11 cellular contexts compared by ENCODE assay signal in genomic region chr3:127011270-127011992, GRCh38. TPM values are rescaled to one million over a fixed set of nuclear protein-coding genes. Genes with fewer than 3 reads are reported as not detected.
DNase-seq lines count a peak whose midpoint lies in the region; ATAC-seq, FAIRE-seq and TF ChIP-seq lines count a peak whose summit lies in the region.
"Had no signal": no experiment of that assay in that cellular context is flagged by ENCODE, and none has a peak within 500 bp of the region (broad histone marks: within the 10 kb centered on the region; RNA-seq: fewer than 3 reads in every experiment).

No MANE protein-coding gene starts in this region.

- no peak overlapping the region for H3K27ac ChIP-seq in HepG2 (ENCODE audit: extremely low read length, insufficient read depth, low read length)
- H3K27ac ChIP-seq in right lobe of liver, result no peak overlapping the region
- H3K27ac ChIP-seq in astrocyte (ENCODE audit: low read depth, low read length), result peak overlapping the region; percentile 26
- peak overlapping the region in 1 of 10 donors; percentile 33 for H3K27ac ChIP-seq in heart right ventricle
- H3K27ac ChIP-seq in MM.1S (ENCODE audit: low read length), result no peak overlapping the region

- H3K4me3 ChIP-seq in HepG2 (replicated peaks in 1 of 3; ENCODE audit: insufficient read depth in 1 of 3, low read depth in 2 of 3, low read length in 3 of 3), result no peak overlapping the region
- H3K4me3 ChIP-seq in right lobe of liver, result no peak overlapping the region
- H3K4me3 ChIP-seq in astrocyte (ENCODE audit: insufficient read depth, low read depth, low read length), result no peak overlapping the region
- H3K4me3 ChIP-seq in heart right ventricle, result no peak overlapping the region
- H3K4me3 ChIP-seq in MM.1S (ENCODE audit: low read length), result no peak overlapping the region

- H3K4me1 ChIP-seq in HepG2 (ENCODE audit: insufficient read depth, low read length) (no peaks in the 10 kb centered on the region), right lobe of liver (no peaks in the 10 kb centered on the region), astrocyte (ENCODE audit: insufficient read depth, low read length) (peaks cover 16% of the 10 kb centered on the region), heart right ventricle (peaks cover 0 to 42% (median 21%) of the 10 kb centered on the region in 9 donors), MM.1S (ENCODE audit: low read length) (no peaks in the 10 kb centered on the region)

- H4K20me1 ChIP-seq in HepG2 (ENCODE audit: insufficient read depth, low read length) (no peaks in the 10 kb centered on the region), astrocyte (ENCODE audit: insufficient read depth, low read length) (peaks cover 55% of the 10 kb centered on the region), MM.1S (ENCODE audit: insufficient read depth, low read length) (no peaks in the 10 kb centered on the region)

- no peaks in the 10 kb centered on the region for H3K27me3 Mint-ChIP-seq in astrocyte (ENCODE audit: low read depth, unreplicated experiment)
- H3K27me3 Mint-ChIP-seq: T-cell had no signal

- H3K4me1 Mint-ChIP-seq in astrocyte (ENCODE audit: low read depth, unreplicated experiment), result peaks cover 7% of the 10 kb centered on the region
- H3K4me1 Mint-ChIP-seq: T-cell had no signal

- peaks cover 10% of the 10 kb centered on the region for H3K36me3 Mint-ChIP-seq in astrocyte (ENCODE audit: low read depth, unreplicated experiment)

- H3K79me2 ChIP-seq in HepG2 (ENCODE audit: insufficient read depth, low read length) (no peaks in the 10 kb centered on the region), astrocyte (ENCODE audit: insufficient read depth, low read length) (peaks cover 24% of the 10 kb centered on the region), MM.1S (ENCODE audit: low read length) (no peaks in the 10 kb centered on the region)

- no peak for TF ChIP-seq EP300 in HepG2 (IDR thresholded peaks at IDR 0.05; ENCODE audit: low read depth in 2 of 2, low read length in 2 of 2)
- TF ChIP-seq EP300 in HepG2 (CRISPR knock-in tag; IDR thresholded peaks at IDR 0.05; ENCODE audit: borderline replicate concordance), result no peak

- H2AFZ ChIP-seq in HepG2 (ENCODE audit: low read length) (no peak overlapping the region), astrocyte (ENCODE audit: low read depth, low read length) (no peak overlapping the region), MM.1S (ENCODE audit: low read length) (no peak overlapping the region)

- TF ChIP-seq POLR2A in HepG2 (IDR thresholded peaks at IDR 0.05; ENCODE audit: insufficient read depth in 1 of 2, low read depth in 2 of 2, low read length in 2 of 2) (no peak), right lobe of liver (IDR thresholded peaks at IDR 0.05) (no peak)

- H3K9me3 ChIP-seq in HepG2 (ENCODE audit: low read length) (no peaks in the 10 kb centered on the region), right lobe of liver (no peaks in the 10 kb centered on the region), astrocyte (ENCODE audit: insufficient read depth, low read depth, low read length) (no peaks in the 10 kb centered on the region), heart right ventricle (no peaks in the 10 kb centered on the region), MM.1S (replicated peaks; ENCODE audit: insufficient read depth, low read length) (no peaks in the 10 kb centered on the region)

- DNase-seq in HepG2 (ENCODE audit: low spot score), result no peak
- no peak for DNase-seq in right lobe of liver
- no peak for DNase-seq in astrocyte (ENCODE audit: low read depth)
- peak; percentile 36 to 38 for DNase-seq in heart right ventricle
- no peak for DNase-seq in NCI-H446 treated with DMSO at 0.1 percent for 48 hours (lab: John Stamatoyannopoulos, UW)
- DNase-seq in stimulated activated CD4-positive, alpha-beta T cell treated with anti-CD3 and anti-CD28 coated beads, Interleukin-2, amount 100 ng/mL, for 48 hours, result no peak
- no peak for DNase-seq in DMS79 treated with DMSO at 0.1 percent for 48 hours (lab: John Stamatoyannopoulos, UW)
- no peak for DNase-seq in MM.1S
- DNase-seq: activated T-cell treated with anti-CD3 and anti-CD28 coated beads, Interleukin-2, amount 50 U/mL, for 48 hours; T-cell had no signal

- H3K36me3 ChIP-seq in HepG2 (replicated peaks in 1 of 2; ENCODE audit: control insufficient read depth in 1 of 2, insufficient read depth in 2 of 2, low read length in 2 of 2) (peaks cover 17 to 21% of the 10 kb centered on the region in 2 experiments; a peak in 4 of 5 replicates), right lobe of liver (peaks cover 0 to 5% (median 0%) of the 10 kb centered on the region in 4 donors), astrocyte (ENCODE audit: insufficient read depth, low read length) (peaks cover 3% of the 10 kb centered on the region), heart right ventricle (peaks cover 0 to 55% (median 8%) of the 10 kb centered on the region in 9 donors), MM.1S (replicated peaks; ENCODE audit: insufficient read depth, low read length) (no peaks in the 10 kb centered on the region)

- H3K27ac Mint-ChIP-seq in astrocyte (ENCODE audit: unreplicated experiment), result no peak overlapping the region
- H3K27ac Mint-ChIP-seq: T-cell had no signal

- CTCF ChIA-PET in HepG2 (lab: Yijun Ruan, JAX; ENCODE audit: low intra/inter-chr PET ratio, low total read pairs), result no interaction called here

- no peaks in the 10 kb centered on the region for H3K9me2 ChIP-seq in MM.1S (replicated peaks; ENCODE audit: insufficient read depth, low read length)

- H3K4me3 Mint-ChIP-seq in astrocyte (ENCODE audit: unreplicated experiment), result no peak overlapping the region
- H3K4me3 Mint-ChIP-seq: T-cell had no signal

- no peak overlapping the region for H3K9ac ChIP-seq in HepG2 (ENCODE audit: insufficient read depth, low read depth, low read length)
- no peak overlapping the region for H3K9ac ChIP-seq in astrocyte (ENCODE audit: low read length)
- H3K9ac ChIP-seq in MM.1S (ENCODE audit: low read length), result no peak overlapping the region

- TF ChIP-seq RAD21 in HepG2 (CRISPR knock-in tag; IDR thresholded peaks at IDR 0.05), result no peak

- BruUV-seq in HepG2 (replicated peaks; lab: Mats Ljungman, UMichigan), result no TSS peak

- FAIRE-seq in HepG2 (lab: Jason Lieb, UNC), result no peak
- FAIRE-seq in astrocyte (lab: Jason Lieb, UNC), result no peak
- FAIRE-seq: endothelial cell of umbilical vein had no signal

- intact Hi-C loops in HepG2 (cut with micrococcal nuclease; ENCODE audit: unreplicated experiment) (no loop called here), right lobe of liver (cut with DNase I) (no loop called here), heart right ventricle (cut with DNase I) (no loop called here)

- TF ChIP-seq CTCF in HepG2 (CRISPR knock-in tag; IDR thresholded peaks at IDR 0.05) (no peak), right lobe of liver (IDR thresholded peaks at IDR 0.05) (no peak), astrocyte (IDR thresholded peaks at IDR 0.05; ENCODE audit: insufficient read depth, low read depth, low read length) (no peak), heart right ventricle (IDR thresholded peaks at IDR 0.05) (no peak), MM.1S (IDR thresholded peaks at IDR 0.05; ENCODE audit: low read length) (no peak)

- H3F3A ChIP-seq in MM.1S (ENCODE audit: insufficient read depth, low read length), result no peaks in the 10 kb centered on the region

- in situ Hi-C loops in HepG2 (cut with HindIII; ENCODE audit: extremely low pct_ligation_motif_present, low pct_unique_long_range_greater_than_20kb), result no loop called here

- ATAC-seq in HepG2 (no peak), right lobe of liver (no peak), heart right ventricle (peak in 5 of 8 donors; percentile 23 to 57 (median 40))
- ATAC-seq: T-cell had no signal

- POLR2A ChIA-PET in HepG2 (lab: Yijun Ruan, JAX), result no interaction called here

- H3K9me3 Mint-ChIP-seq in astrocyte (ENCODE audit: unreplicated experiment), result no peaks in the 10 kb centered on the region
- H3K9me3 Mint-ChIP-seq: T-cell had no signal

- H3K4me2 ChIP-seq in HepG2 (ENCODE audit: low read depth, low read length) (no peak overlapping the region), astrocyte (ENCODE audit: low read length) (no peak overlapping the region), MM.1S (ENCODE audit: low read depth, low read length) (no peak overlapping the region)

- 100% methylated on average over 3 of the region's 8 CpGs for WGBS in HepG2 (ENCODE audit: low lambda C conversion rate)
- WGBS in right lobe of liver (ENCODE audit: insufficient coverage, low coverage, low lambda C conversion rate, missing lambda C conversion rate), result 80% methylated on average over 1 of the region's 8 CpGs
- WGBS in heart right ventricle, 2 donors, result 84% methylated on average over 8 of the region's 8 CpGs

- H3K27me3 ChIP-seq in HepG2 (ENCODE audit: control insufficient read depth in 1 of 2, insufficient read depth in 2 of 2, low read length in 2 of 2) (no peaks in the 10 kb centered on the region), right lobe of liver (no peaks in the 10 kb centered on the region), astrocyte (ENCODE audit: insufficient read depth, low read length) (no peaks in the 10 kb centered on the region), heart right ventricle (no peaks in the 10 kb centered on the region), MM.1S (replicated peaks; ENCODE audit: insufficient read depth, low read length) (no peaks in the 10 kb centered on the region)

RNA-seq across cellular contexts. Expression of gene PLXNA1, which starts 28.5 kb away (rescaled TPM):
- total RNA-seq in HepG2 (2016; rRNA removed; fragmentation: Illumina TruSeq; extraction: Trizol) (8.5 and 16.6 TPM in 2 replicates), right lobe of liver (1 to 10 TPM; 2.0 to 8.7 (median 5.6) TPM), astrocyte (63.3 and 64.3 TPM in 2 replicates), heart right ventricle (10 to 100 TPM; 19.0 to 29.7 (median 25.1) TPM)
- total RNA-seq in HepG2 (2016; cell fraction: cytosol; rRNA removed; fragmentation: Illumina TruSeq; extraction: Trizol; ENCODE audit: low read depth), result 1.1 TPM in 2 replicates
- 7.0 and 17.7 TPM in 2 replicates for total RNA-seq in HepG2 (2016; cell fraction: insoluble cytoplasmic fraction; rRNA removed; fragmentation: Illumina TruSeq; extraction: Trizol)
- 4.5 and 5.2 TPM in 2 replicates for total RNA-seq in HepG2 (2016; cell fraction: membrane; rRNA removed; fragmentation: Illumina TruSeq; extraction: Trizol)
- 21.4 and 25.4 TPM in 2 replicates for total RNA-seq in HepG2 (2016; cell fraction: nucleus; rRNA removed; fragmentation: Illumina TruSeq; extraction: Trizol)
- polyA plus RNA-seq in HepG2 (2011; rRNA removed) (18.2 and 29.9 TPM in 2 replicates), heart right ventricle (10 to 100 TPM; 14.3 to 14.8 TPM)
- polyA plus RNA-seq in HepG2 (2011; cell fraction: cytosol; rRNA removed), result 11.5 and 17.1 TPM in 2 replicates
- polyA plus RNA-seq in HepG2 (2011; cell fraction: nucleus; rRNA removed), result 87.4 and 104 TPM in 2 replicates
- 12.1 and 17.5 TPM in 2 replicates for polyA plus RNA-seq in HepG2 (2012)
- 0.60 and 0.61 TPM in 2 replicates for polyA plus RNA-seq in HepG2 (2016; cell fraction: cytosol; fragmentation: Illumina TruSeq; extraction: Trizol; ENCODE audit: low read depth)
- 4.2 and 7.1 TPM in 2 replicates for polyA plus RNA-seq in HepG2 (2016; cell fraction: insoluble cytoplasmic fraction; fragmentation: Illumina TruSeq; extraction: Trizol; ENCODE audit: low read depth)
- polyA plus RNA-seq in HepG2 (2016; cell fraction: membrane; fragmentation: Illumina TruSeq; extraction: Trizol; ENCODE audit: low read depth), result 1.3 and 3.0 TPM in 2 replicates
- 40.0 and 50.7 TPM in 2 replicates for polyA plus RNA-seq in HepG2 (2016; cell fraction: nucleus; fragmentation: Illumina TruSeq; extraction: Trizol; ENCODE audit: insufficient read depth, low read depth)
- 45.3 and 67.9 TPM in 2 replicates for polyA minus RNA-seq in HepG2 (2011; rRNA and poly(A)+ RNA removed; ENCODE audit: low replicate concordance)
- 16.4 and 17.6 TPM in 2 replicates for polyA minus RNA-seq in HepG2 (2011; cell fraction: cytosol; rRNA and poly(A)+ RNA removed)
- polyA minus RNA-seq in HepG2 (2011; cell fraction: nucleus; rRNA and poly(A)+ RNA removed), result 24.8 and 26.2 TPM in 2 replicates

Comparison
In these comparisons a context has a peak if more than half of its experiments do, and no peak if none do; other contexts are left out.
1. ATAC-seq: peak in heart right ventricle (5 of 8); none in HepG2 (single experiment) and right lobe of liver (0 of 4).
2. DNase-seq: peak in heart right ventricle (2 of 2); none in HepG2 (single experiment), right lobe of liver (0 of 3), astrocyte (single experiment), NCI-H446 treated with DMSO at 0.1 percent for 48 hours (single experiment), stimulated activated CD4-positive, alpha-beta T cell treated with anti-CD3 and anti-CD28 coated beads, Interleukin-2, amount 100 ng/mL, for 48 hours (0 of 2), DMS79 treated with DMSO at 0.1 percent for 48 hours (single experiment) and MM.1S (single experiment).